In genomic region chr7:15378494-15378893, GRCh38 we compare ENCODE assay signal across 1 cellular context.
TF ChIP-seq lines count a peak whose summit lies in the region.

No MANE protein-coding gene starts in this region.

TF ChIP-seq in HepG2, 621 proteins besides CTCF, POLR2A, EP300 and RAD21 (continued from another document):
- TF ChIP-seq HMGXB3 (CRISPR knock-in tag; IDR thresholded peaks at IDR 0.05; ENCODE audit: borderline replicate concordance) (no peak), RARG (CRISPR knock-in tag; IDR thresholded peaks at IDR 0.05; ENCODE audit: low read depth) (no peak), ZNF747 (CRISPR knock-in tag; IDR thresholded peaks at IDR 0.05; ENCODE audit: borderline replicate concordance) (no peak)
